Comparison of ENCODE assay signal across 1 cellular context in the genomic region with DNA sequence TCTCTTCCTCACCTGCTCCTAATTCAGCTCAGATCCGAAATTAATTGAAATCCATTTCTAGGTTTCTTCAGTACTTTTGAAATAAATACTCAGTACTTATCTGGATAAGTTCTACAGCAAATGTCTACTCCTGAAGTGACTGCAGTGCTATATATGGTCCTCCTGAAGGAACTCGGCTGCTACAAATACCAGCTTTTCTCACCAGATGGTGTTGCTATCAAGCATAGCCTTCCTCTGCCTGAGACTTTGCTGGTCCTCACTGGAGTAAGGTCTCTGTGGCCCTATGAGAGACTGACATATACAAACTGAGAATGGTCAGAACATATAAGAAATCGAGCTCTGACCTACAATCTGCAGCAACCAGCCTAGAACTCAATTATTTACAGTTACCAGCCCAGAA.
TF ChIP-seq lines count a peak whose summit lies in the region.

No MANE protein-coding gene starts in this region.

TF ChIP-seq in SK-N-SH treated with all-trans-retinoic acid at 6 μM for 48 hours, 23 proteins besides CTCF, POLR2A, EP300 and RAD21 (continued from another document):
- TF ChIP-seq, protein P1, sequence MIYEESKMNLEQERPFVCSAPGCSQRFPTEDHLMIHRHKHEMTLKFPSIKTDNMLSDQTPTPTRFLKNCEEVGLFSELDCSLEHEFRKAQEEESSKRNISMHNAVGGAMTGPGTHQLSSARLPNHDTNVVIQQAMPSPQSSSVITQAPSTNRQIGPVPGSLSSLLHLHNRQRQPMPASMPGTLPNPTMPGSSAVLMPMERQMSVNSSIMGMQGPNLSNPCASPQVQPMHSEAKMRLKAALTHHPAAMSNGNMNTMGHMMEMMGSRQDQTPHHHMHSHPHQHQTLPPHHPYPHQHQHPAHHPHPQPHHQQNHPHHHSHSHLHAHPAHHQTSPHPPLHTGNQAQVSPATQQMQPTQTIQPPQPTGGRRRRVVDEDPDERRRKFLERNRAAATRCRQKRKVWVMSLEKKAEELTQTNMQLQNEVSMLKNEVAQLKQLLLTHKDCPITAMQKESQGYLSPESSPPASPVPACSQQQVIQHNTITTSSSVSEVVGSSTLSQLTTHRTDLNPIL (CRISPR knock-in tag; IDR thresholded peaks at IDR 0.05; ENCODE audit: low read depth) = no peak
